ENCODE assay signal across 16 cellular contexts in the genomic region with DNA sequence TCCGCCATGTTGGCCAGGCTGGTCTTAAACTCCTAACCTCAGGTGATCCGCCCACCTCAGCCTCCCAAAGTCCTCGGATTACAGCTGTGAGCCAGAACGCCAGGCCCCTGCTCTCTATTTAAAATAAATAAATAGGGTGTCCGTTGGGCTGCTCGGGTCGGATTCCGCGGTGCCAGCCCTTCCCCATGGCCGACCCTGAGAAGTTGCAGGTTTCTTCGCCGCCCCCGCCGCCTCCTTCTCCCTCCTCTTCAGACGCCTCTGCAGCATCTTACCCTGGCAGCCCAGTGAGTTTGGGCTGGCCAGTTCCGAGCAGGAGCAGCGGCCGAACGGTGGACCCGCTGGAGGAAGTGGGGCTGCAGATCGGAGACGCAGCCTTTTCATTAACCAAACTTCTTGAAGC. TPM values are rescaled to one million over a fixed set of nuclear protein-coding genes. Genes with fewer than 3 reads are reported as not detected.
DNase-seq lines count a peak whose midpoint lies in the region; ATAC-seq and TF ChIP-seq lines count a peak whose summit lies in the region.
"Had no signal": no experiment of that assay in that cellular context is flagged by ENCODE, and none has a peak within 500 bp of the region (broad histone marks: within the 10 kb centered on the region; RNA-seq: fewer than 3 reads in every experiment).

No MANE protein-coding gene starts in this region.

- TF ChIP-seq CTCF in Caco-2 (IDR thresholded peaks at IDR 0.05; ENCODE audit: insufficient read depth in 1 of 2, low read depth in 1 of 2, low read length in 1 of 2, severe bottlenecking in 1 of 2, unreplicated experiment in 1 of 2), result no peak
- no peak for TF ChIP-seq CTCF in activated B cell treated with CpG ODN at 0.5 μM for 24 hours (IDR thresholded peaks at IDR 0.05)
- TF ChIP-seq CTCF in spleen (IDR thresholded peaks at IDR 0.05 in 8 of 11, conservative IDR thresholded peaks at IDR 0.05 in 3 of 11), result no peak
- no peak for TF ChIP-seq CTCF in foreskin keratinocyte (conservative IDR thresholded peaks at IDR 0.05)

- H3K4me3 Mint-ChIP-seq in Caco-2 (ENCODE audit: unreplicated experiment), result peak overlapping the region; percentile 33
- peak overlapping the region; percentile 19 for H3K4me3 Mint-ChIP-seq in activated B cell treated with CpG ODN at 0.5 μM for 24 hours

- WGBS in mesenchymal stem cell, result 94% methylated on average over 22 of the region's 22 CpGs
- WGBS in spleen, 5 donors, result 86 to 93% (median 88%) methylated on average over 22 of the region's 22 CpGs

- no peak overlapping the region for H3K18ac ChIP-seq in mesenchymal stem cell (ENCODE audit: low read depth in 1 of 2, low read length in 2 of 2)

- no peak overlapping the region for H2AFZ ChIP-seq in mesenchymal stem cell (ENCODE audit: low read depth, low read length)

- H3K9me3 Mint-ChIP-seq in Caco-2 (ENCODE audit: unreplicated experiment) (no peaks in the 10 kb centered on the region), activated B cell treated with CpG ODN at 0.5 μM for 24 hours (no peaks in the 10 kb centered on the region)
- H3K9me3 Mint-ChIP-seq: CD4-positive, CD25-positive, alpha-beta regulatory T cell had no signal

- DNase-seq in Caco-2 (no peak), activated B cell treated with CpG ODN at 0.5 μM for 24 hours (no peak), mesenchymal stem cell (no peak), spleen (peak; percentile 76), foreskin keratinocyte (no peak), NOMO-1 treated with DMSO at 0.1 percent for 48 hours (lab: John Stamatoyannopoulos, UW; ENCODE audit: unreplicated experiment) (no peak)
- DNase-seq: 8988T; AML-193; CD4-positive, CD25-positive, alpha-beta regulatory T cell; DND-41; GF-D8; HCEC 1CT had no signal

- no peak overlapping the region for H4K8ac ChIP-seq in mesenchymal stem cell (ENCODE audit: low read length)

- H3K14ac ChIP-seq in mesenchymal stem cell (ENCODE audit: low read length in 2 of 2), result no peak overlapping the region

- peaks cover 45% of the 10 kb centered on the region for H3K36me3 Mint-ChIP-seq in Caco-2 (ENCODE audit: insufficient read depth, unreplicated experiment)
- peaks cover 34% of the 10 kb centered on the region for H3K36me3 Mint-ChIP-seq in activated B cell treated with CpG ODN at 0.5 μM for 24 hours (ENCODE audit: low read depth)

- no peak overlapping the region for H4K91ac ChIP-seq in mesenchymal stem cell (ENCODE audit: low read length)

- BruUV-seq in Caco-2 (replicated peaks; lab: Mats Ljungman, UMichigan), result no TSS peak

- H3K4me3 ChIP-seq in Caco-2 (ENCODE audit: low read depth, low read length), result no peak overlapping the region
- no peak overlapping the region for H3K4me3 ChIP-seq in mesenchymal stem cell (ENCODE audit: insufficient read depth in 1 of 2, low read depth in 1 of 2, low read length in 2 of 2)
- H3K4me3 ChIP-seq in spleen, result no peak overlapping the region
- H3K4me3 ChIP-seq: BLaER1 treated with 17β-estradiol and CSF1 and Interleukin-3, amounts not matched to agents 10 nM and 100 nM; K562 had no signal

- no peak overlapping the region for H3K4me2 ChIP-seq in mesenchymal stem cell (ENCODE audit: low read length, poor library complexity, severe bottlenecking)
- H3K4me2 ChIP-seq: BLaER1 treated with 17β-estradiol and CSF1 and Interleukin-3, amounts not matched to agents 10 nM and 100 nM had no signal

- no peak overlapping the region for H2AK5ac ChIP-seq in mesenchymal stem cell (ENCODE audit: low read length, severe bottlenecking)

- H2BK15ac ChIP-seq in mesenchymal stem cell (ENCODE audit: low read depth, poor library complexity, severe bottlenecking), result peak overlapping the region; percentile 56

- no peaks in the 10 kb centered on the region for H3K4me1 ChIP-seq in Caco-2
- peaks cover 3% of the 10 kb centered on the region for H3K4me1 ChIP-seq in mesenchymal stem cell (ENCODE audit: control insufficient read depth, insufficient read depth, low read depth, low read length)
- peaks cover 13 to 56% (median 44%) of the 10 kb centered on the region in 6 donors for H3K4me1 ChIP-seq in spleen
- peaks cover 11% of the 10 kb centered on the region for H3K4me1 ChIP-seq in foreskin keratinocyte

- no peak overlapping the region for H3K27ac ChIP-seq in mesenchymal stem cell (ENCODE audit: low read length, poor library complexity, severe bottlenecking)
- no peak overlapping the region for H3K27ac ChIP-seq in spleen
- H3K27ac ChIP-seq in foreskin keratinocyte, result no peak overlapping the region
- H3K27ac ChIP-seq: BLaER1 treated with 17β-estradiol and CSF1 and Interleukin-3, amounts not matched to agents 10 nM and 100 nM had no signal

- no peak overlapping the region for H2BK120ac ChIP-seq in mesenchymal stem cell (ENCODE audit: low read depth, low read length)

- H3K27me3 Mint-ChIP-seq in Caco-2 (ENCODE audit: insufficient read depth, unreplicated experiment) (no peaks in the 10 kb centered on the region), activated B cell treated with CpG ODN at 0.5 μM for 24 hours (no peaks in the 10 kb centered on the region)

- peaks cover under 1% of the 10 kb centered on the region for H3K79me1 ChIP-seq in mesenchymal stem cell (replicated peaks; ENCODE audit: low read length, poor library complexity, severe bottlenecking)

- H2BK12ac ChIP-seq in mesenchymal stem cell (ENCODE audit: low read length in 2 of 2), result no peak overlapping the region

- POLR2A ChIA-PET in Caco-2 (lab: Charles Lee) (no interaction called here), activated B cell treated with CpG ODN at 0.5 μM for 24 hours (lab: Charles Lee) (no interaction called here)

- no peak overlapping the region for H2BK5ac ChIP-seq in mesenchymal stem cell (ENCODE audit: low read depth, low read length, poor library complexity, severe bottlenecking)

- H3K36me3 ChIP-seq in Caco-2 (ENCODE audit: control insufficient read depth, insufficient read depth, low read length) (peaks cover 1% of the 10 kb centered on the region), mesenchymal stem cell (ENCODE audit: control insufficient read depth in 1 of 2, insufficient read depth in 2 of 2, low read depth in 1 of 2, low read length in 2 of 2) (peaks cover 6 to 16% of the 10 kb centered on the region in 2 experiments), spleen (peaks cover 4 to 19% (median 16%) of the 10 kb centered on the region in 6 donors)

- H3K27ac Mint-ChIP-seq in Caco-2 (ENCODE audit: unreplicated experiment) (no peak overlapping the region), activated B cell treated with CpG ODN at 0.5 μM for 24 hours (no peak overlapping the region)

- ATAC-seq in activated B cell treated with CpG ODN at 0.5 μM for 24 hours (ENCODE audit: low read depth) (no peak), HG02852 (IDR thresholded peaks at IDR 0.05; ENCODE audit: unreplicated experiment) (no peak), foreskin keratinocyte (no peak)
- ATAC-seq: K562 had no signal

- H3K27me3 ChIP-seq in Caco-2 (replicated peaks; ENCODE audit: control insufficient read depth, insufficient read depth, low read length), result no peaks in the 10 kb centered on the region
- no peaks in the 10 kb centered on the region for H3K27me3 ChIP-seq in mesenchymal stem cell (ENCODE audit: control insufficient read depth in 1 of 2, insufficient read depth in 1 of 2, low read length in 2 of 2)
- no peaks in the 10 kb centered on the region for H3K27me3 ChIP-seq in spleen (replicated peaks in 1 of 7)
- no peaks in the 10 kb centered on the region for H3K27me3 ChIP-seq in foreskin keratinocyte
- H3K27me3 ChIP-seq: BLaER1 treated with 17β-estradiol and CSF1 and Interleukin-3, amounts not matched to agents 10 nM and 100 nM had no signal

- H3K9ac ChIP-seq in mesenchymal stem cell (ENCODE audit: low read length), result no peak overlapping the region
- H3K9ac ChIP-seq: BLaER1 treated with 17β-estradiol and CSF1 and Interleukin-3, amounts not matched to agents 10 nM and 100 nM had no signal

- intact Hi-C loops in Caco-2 (cut with micrococcal nuclease; ENCODE audit: unreplicated experiment) (no loop called here), activated B cell treated with CpG ODN at 0.5 μM for 24 hours (cut with micrococcal nuclease) (no loop called here), spleen (cut with DNase I; ENCODE audit: low total_unique reads) (loop anchor here (10.0 kb wide), 1 partner anchor 124 kb away; the partner anchor contains the start of gene AXIN1)

- TF ChIP-seq POLR2A in spleen (IDR thresholded peaks at IDR 0.05), result no peak

- CTCF ChIA-PET in Caco-2 (lab: Charles Lee), result no interaction called here
- CTCF ChIA-PET in activated B cell treated with CpG ODN at 0.5 μM for 24 hours (lab: Charles Lee), result no interaction called here

- H3K23ac ChIP-seq in mesenchymal stem cell (ENCODE audit: low read length in 2 of 2), result no peak overlapping the region

- no peak overlapping the region for H3K4ac ChIP-seq in mesenchymal stem cell (ENCODE audit: low read depth in 1 of 2, low read length in 2 of 2)

- no peaks in the 10 kb centered on the region for H3K9me3 ChIP-seq in Caco-2
- H3K9me3 ChIP-seq in mesenchymal stem cell (ENCODE audit: control insufficient read depth, low read length), result no peaks in the 10 kb centered on the region
- H3K9me3 ChIP-seq in spleen, result no peaks in the 10 kb centered on the region
- H3K9me3 ChIP-seq: BLaER1 treated with 17β-estradiol and CSF1 and Interleukin-3, amounts not matched to agents 10 nM and 100 nM had no signal

- H3K4me1 Mint-ChIP-seq in Caco-2 (ENCODE audit: low read depth, unreplicated experiment) (peaks cover 6% of the 10 kb centered on the region), activated B cell treated with CpG ODN at 0.5 μM for 24 hours (peaks cover 38% of the 10 kb centered on the region)

RNA-seq across cellular contexts. Expression of gene LUC7L, which starts 1.7 kb away (rescaled TPM):
- total RNA-seq in Caco-2 (2022) (80.7 and 86.1 TPM in 2 replicates), activated B cell treated with CpG ODN at 0.5 μM for 24 hours (85.0 and 100 TPM in 2 replicates), spleen (100 to 1,000 TPM in 5 of 7 donors, 10 to 100 TPM in 2; 76.7 to 158 (median 105) TPM), foreskin keratinocyte (37.8 and 47.6 TPM in 2 replicates)
- 38.5 TPM for polyA plus RNA-seq in mesenchymal stem cell (2013, experiment 1 of 2)
- polyA plus RNA-seq in mesenchymal stem cell (2013, experiment 2 of 2), result 36.3 TPM
- polyA plus RNA-seq in spleen (100 to 1,000 TPM; 110 to 318 (median 282) TPM), foreskin keratinocyte (38.6 and 46.5 TPM in 2 replicates)

RNA-seq across cellular contexts. Expression of gene FAM234A, which starts 3.7 kb away (rescaled TPM):
- total RNA-seq in Caco-2 (2022), result 71.7 and 77.7 TPM in 2 replicates
- total RNA-seq in activated B cell treated with CpG ODN at 0.5 μM for 24 hours, result 45.9 and 49.6 TPM in 2 replicates
- polyA plus RNA-seq in mesenchymal stem cell (2013, experiment 1 of 2), result 118 TPM
- polyA plus RNA-seq in mesenchymal stem cell (2013, experiment 2 of 2), result 110 TPM
- 10 to 100 TPM; 32.2 to 63.1 (median 42.5) TPM for total RNA-seq in spleen
- polyA plus RNA-seq in spleen, result 10 to 100 TPM; 13.0 to 25.9 (median 13.1) TPM
- total RNA-seq in foreskin keratinocyte, result 27.0 and 32.4 TPM in 2 replicates
- polyA plus RNA-seq in foreskin keratinocyte, result 24.2 and 29.7 TPM in 2 replicates

RNA-seq across cellular contexts. Expression of gene RGS11, which starts 44.8 kb away (rescaled TPM):
- total RNA-seq in Caco-2 (2022), result 5.3 and 8.9 TPM in 2 replicates
- not detected in 2 replicates for total RNA-seq in activated B cell treated with CpG ODN at 0.5 μM for 24 hours
- polyA plus RNA-seq in mesenchymal stem cell (2013, experiment 1 of 2), result 1.4 TPM
- polyA plus RNA-seq in mesenchymal stem cell (2013, experiment 2 of 2), result 1.3 TPM
- total RNA-seq in spleen, result 1 to 10 TPM; 1.0 to 5.4 (median 2.6) TPM
- 1 to 10 TPM in 2 of 3 donors, under 1 TPM in 1; 0.79 to 5.2 (median 1.9) TPM for polyA plus RNA-seq in spleen
- not detected in 2 replicates for total RNA-seq in foreskin keratinocyte
- polyA plus RNA-seq in foreskin keratinocyte, result 0.04 TPM in 1 of 2 replicates, not detected in the other
- total RNA-seq: CD4-positive, CD25-positive, alpha-beta regulatory T cell; H4; K562 had no signal
- polyA plus RNA-seq: CD4-positive, CD25-positive, alpha-beta regulatory T cell; K562 had no signal

RNA-seq across cellular contexts. Expression of gene ARHGDIG, which starts 49.4 kb away (rescaled TPM):
- total RNA-seq in Caco-2 (2022) (1.9 and 2.1 TPM in 2 replicates), activated B cell treated with CpG ODN at 0.5 μM for 24 hours (not detected in 2 replicates), spleen (not detected), foreskin keratinocyte (not detected in 2 replicates)
- 0.11 TPM for polyA plus RNA-seq in mesenchymal stem cell (2013, experiment 1 of 2)
- polyA plus RNA-seq in mesenchymal stem cell (2013, experiment 2 of 2), result 0.19 TPM
- polyA plus RNA-seq in spleen (under 1 TPM; 0.23 to 0.99 (median 0.26) TPM), foreskin keratinocyte (not detected in 2 replicates)
- total RNA-seq: CD4-positive, CD25-positive, alpha-beta regulatory T cell; H4 had no signal
- polyA plus RNA-seq: CD4-positive, CD25-positive, alpha-beta regulatory T cell had no signal

RNA-seq across cellular contexts. Expression of gene HBQ1, which starts 50.7 kb away (rescaled TPM):
- 7.0 and 9.2 TPM in 2 replicates for total RNA-seq in Caco-2 (2022)
- not detected in 2 replicates for total RNA-seq in activated B cell treated with CpG ODN at 0.5 μM for 24 hours
- polyA plus RNA-seq in mesenchymal stem cell (2013, experiment 1 of 2), result 0.30 TPM
- polyA plus RNA-seq in mesenchymal stem cell (2013, experiment 2 of 2), result 0.79 TPM
- 1 to 10 TPM in 4 of 7 donors, not detected in 3; 1.0 to 7.4 (median 6.6) TPM for total RNA-seq in spleen
- 10 to 100 TPM in 1 of 3 donors, under 1 TPM in 2; 0.41 to 11.3 (median 0.62) TPM for polyA plus RNA-seq in spleen
- total RNA-seq in foreskin keratinocyte, result 0.28 TPM in 1 of 2 replicates, not detected in the other
- 0.64 and 1.6 TPM in 2 replicates for polyA plus RNA-seq in foreskin keratinocyte
- total RNA-seq: CD4-positive, CD25-positive, alpha-beta regulatory T cell; H4 had no signal
- polyA plus RNA-seq: CD4-positive, CD25-positive, alpha-beta regulatory T cell had no signal
